In the genomic region with DNA sequence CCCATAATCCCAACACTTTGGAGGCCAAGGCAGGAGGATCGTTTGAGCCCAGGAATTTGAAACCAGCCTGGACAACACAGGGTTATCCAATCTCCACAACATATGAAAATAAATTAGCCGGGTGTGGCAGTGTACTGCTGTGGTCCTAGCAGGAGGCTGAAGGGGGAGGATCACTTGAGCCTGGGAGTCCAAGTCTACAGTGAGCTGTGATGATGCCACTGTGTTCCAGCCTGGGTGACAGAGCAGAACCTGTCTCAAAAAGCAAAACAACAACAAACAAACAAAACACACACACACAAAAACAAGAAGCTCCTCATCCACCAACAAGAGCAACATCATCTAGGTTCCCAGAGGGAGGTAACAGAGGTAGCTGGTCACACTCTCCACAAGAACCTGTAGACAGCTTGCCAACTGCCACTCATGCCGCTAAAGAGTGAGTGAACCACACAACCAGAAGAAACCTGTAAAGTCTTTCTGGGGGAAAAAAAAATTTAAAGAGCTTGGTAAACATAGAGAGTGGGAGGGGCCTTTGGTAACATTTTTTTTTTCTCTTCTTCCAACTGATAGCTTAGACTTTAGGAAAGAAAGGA, we compare ENCODE assay signal across 1 cellular context.
TF ChIP-seq lines count a peak whose summit lies in the region.

No MANE protein-coding gene starts in this region.

TF ChIP-seq in HEK293T, 16 proteins besides CTCF, POLR2A, EP300 and RAD21:
- TF ChIP-seq TARDBP (IDR thresholded peaks at IDR 0.05) (no peak), ZNF384 (IDR thresholded peaks at IDR 0.05) (no peak)
- TF ChIP-seq, protein P1, sequence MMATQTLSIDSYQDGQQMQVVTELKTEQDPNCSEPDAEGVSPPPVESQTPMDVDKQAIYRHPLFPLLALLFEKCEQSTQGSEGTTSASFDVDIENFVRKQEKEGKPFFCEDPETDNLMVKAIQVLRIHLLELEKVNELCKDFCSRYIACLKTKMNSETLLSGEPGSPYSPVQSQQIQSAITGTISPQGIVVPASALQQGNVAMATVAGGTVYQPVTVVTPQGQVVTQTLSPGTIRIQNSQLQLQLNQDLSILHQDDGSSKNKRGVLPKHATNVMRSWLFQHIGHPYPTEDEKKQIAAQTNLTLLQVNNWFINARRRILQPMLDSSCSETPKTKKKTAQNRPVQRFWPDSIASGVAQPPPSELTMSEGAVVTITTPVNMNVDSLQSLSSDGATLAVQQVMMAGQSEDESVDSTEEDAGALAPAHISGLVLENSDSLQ (IDR thresholded peaks at IDR 0.05): 0 out of 2 replicates have a peak, but pooled peaks have one; percentile 4
